Comparison of ENCODE assay signal across 9 cellular contexts in genomic region chr6:29649701-29650673, GRCh38. TPM values are rescaled to one million over a fixed set of nuclear protein-coding genes. Genes with fewer than 3 reads are reported as not detected.
A peak's percentile ranks its signal among the peaks of the same experiment; 100 is the strongest.
DNase-seq lines count a peak whose midpoint lies in the region; ATAC-seq and TF ChIP-seq lines count a peak whose summit lies in the region.
"Had no signal": no experiment of that assay in that cellular context is flagged by ENCODE, and none has a peak within 500 bp of the region (broad histone marks: within the 10 kb centered on the region; RNA-seq: fewer than 3 reads in every experiment).

No MANE protein-coding gene starts in this region.

- peak in 2 of 3 donors; percentile 39 to 78 for TF ChIP-seq POLR2A in spleen (IDR thresholded peaks at IDR 0.05)

- peak overlapping the region; percentile 66 for H3K4me3 ChIP-seq in AG04450 (ENCODE audit: low read depth, low read length)
- peak overlapping the region; percentile 41 for H3K4me3 ChIP-seq in WERI-Rb-1 (ENCODE audit: low read depth, low read length)
- peak overlapping the region; percentile 42 to 49 for H3K4me3 ChIP-seq in cardiac fibroblast (replicated peaks in 1 of 2; ENCODE audit: low read depth in 2 of 2, low read length in 2 of 2)
- peak overlapping the region; percentile 35 to 75 (median 50) for H3K4me3 ChIP-seq in spleen

- peaks cover 4 to 34% (median 19%) of the 10 kb centered on the region in 6 donors for H3K4me1 ChIP-seq in spleen

- DNase-seq in AG04450 (ENCODE audit: low read depth, low spot score) (peak; percentile 86), NCI-H2196 (lab: John Stamatoyannopoulos, UW; ENCODE audit: unreplicated experiment) (peak; percentile 99), WERI-Rb-1 (peak; percentile 100), cardiac fibroblast (ENCODE audit: low read depth in 2 of 2) (peak; percentile 96 to 97), inferior parietal cortex (ENCODE audit: extremely low spot score) (peak; percentile 100), spleen (peak; percentile 99)

- H3K9me3 ChIP-seq in AG04450 (ENCODE audit: control insufficient read depth, insufficient read depth, low read length) (no peaks in the 10 kb centered on the region), WERI-Rb-1 (ENCODE audit: severe bottlenecking) (no peaks in the 10 kb centered on the region), spleen (no peaks in the 10 kb centered on the region)

- ATAC-seq in GM18870 (IDR thresholded peaks at IDR 0.05; ENCODE audit: unreplicated experiment) (peak; percentile 96), HG03135 (IDR thresholded peaks at IDR 0.05; ENCODE audit: unreplicated experiment) (peak; percentile 95)

- CTCF ChIA-PET in AG04450 (lab: Charles Lee) = interaction anchor here (0.6 to 9.0 kb wide), 46 partner anchors 9 to 1432 kb away, joined by 3 to 281 read pairs (median 3); partner anchors contain the start of gene GABBR1

- H3K27me3 ChIP-seq in AG04450 (ENCODE audit: control insufficient read depth, insufficient read depth, low read length) (peaks cover 3% of the 10 kb centered on the region), WERI-Rb-1 (ENCODE audit: insufficient read depth, low read depth, severe bottlenecking) (peaks cover 8% of the 10 kb centered on the region), spleen (replicated peaks in 1 of 7) (peaks cover 0 to 4% (median 0%) of the 10 kb centered on the region in 7 donors)

- TF ChIP-seq CTCF in AG04450 (IDR thresholded peaks at IDR 0.05; ENCODE audit: low read depth, low read length) (peak; percentile 92), WERI-Rb-1 (IDR thresholded peaks at IDR 0.05; ENCODE audit: low read depth, low read length) (peak; percentile 90), cardiac fibroblast (IDR thresholded peaks at IDR 0.05; ENCODE audit: low read depth, low read length) (peak; percentile 96), spleen (IDR thresholded peaks at IDR 0.05 in 8 of 11, conservative IDR thresholded peaks at IDR 0.05 in 3 of 11) (peak; percentile 94 to 100 (median 99))

- peak overlapping the region; percentile 43 for H3K27ac ChIP-seq in AG04450 (ENCODE audit: low read depth, low read length)
- H3K27ac ChIP-seq in WERI-Rb-1 = peak overlapping the region; percentile 81
- peak overlapping the region; percentile 95 to 99 (median 97) for H3K27ac ChIP-seq in spleen

- WGBS in spleen, 5 donors = 3 to 5% (median 4%) methylated on average over 27 to 33 of the region's 33 CpGs

- POLR2A ChIA-PET in AG04450 (lab: Yijun Ruan, JAX) = interaction anchor here (0.9 to 1.6 kb wide), 2 partner anchors 17 to 21 kb away, joined by 3 to 12 read pairs; partner anchors contain the start of gene GABBR1

- intact Hi-C loops in spleen (cut with DNase I; ENCODE audit: low total_unique reads) = no loop called here

- H3K36me3 ChIP-seq in WERI-Rb-1 = no peaks in the 10 kb centered on the region
- no peaks in the 10 kb centered on the region for H3K36me3 ChIP-seq in spleen

RNA-seq across cellular contexts. Expression of gene MOG, which starts 6.9 kb away (rescaled TPM):
- not detected in 2 replicates for polyA plus RNA-seq in AG04450 (2011; rRNA removed)
- polyA minus RNA-seq in AG04450 (2011; rRNA and poly(A)+ RNA removed) = not detected in 2 replicates
- total RNA-seq in spleen = not detected
- not detected for polyA plus RNA-seq in spleen
- total RNA-seq: T-helper 2 cell treated with Interferon-gamma antibody and Interleukin-4, amounts not matched to agents 100 ng/mL and 5 ng/mL, for 36 hours had no signal

RNA-seq across cellular contexts. Expression of gene GABBR1, which starts 17.0 kb away (rescaled TPM):
- polyA plus RNA-seq in AG04450 (2011; rRNA removed) (14.6 and 16.5 TPM in 2 replicates), spleen (10 to 100 TPM; 13.8 to 45.4 (median 39.1) TPM)
- polyA minus RNA-seq in AG04450 (2011; rRNA and poly(A)+ RNA removed) = 21.2 and 24.3 TPM in 2 replicates
- 100 to 1,000 TPM in 1 of 7 donors, 10 to 100 TPM in 6; 52.8 to 122 (median 70.4) TPM for total RNA-seq in spleen

RNA-seq across cellular contexts. Expression of gene ZFP57, which starts 31.0 kb away (rescaled TPM):
- not detected in 2 replicates for polyA plus RNA-seq in AG04450 (2011; rRNA removed)
- polyA minus RNA-seq in AG04450 (2011; rRNA and poly(A)+ RNA removed) = not detected in 2 replicates
- total RNA-seq in spleen = 1 to 10 TPM in 1 of 7 donors, under 1 TPM in 2, not detected in 4; 0.37 to 2.8 (median 0.55) TPM
- 1 to 10 TPM in 1 of 3 donors, not detected in 2; 6.8 TPM for polyA plus RNA-seq in spleen

Comparison
In these comparisons a context has a peak if more than half of its experiments do, and no peak if none do; other contexts are left out.
1. Peak in every context shown above with its lines: DNase-seq, ATAC-seq, H3K4me3 ChIP-seq and H3K27ac ChIP-seq.
2. H3K27ac ChIP-seq: peak in every context shown above with its lines; median percentile 97 in spleen; 81 in WERI-Rb-1; 43 in AG04450.